9 cellular contexts compared by ENCODE assay signal in genomic region chr20:31711416-31712111, GRCh38. TPM values are rescaled to one million over a fixed set of nuclear protein-coding genes. Genes with fewer than 3 reads are reported as not detected.
DNase-seq lines count a peak whose midpoint lies in the region; ATAC-seq lines count a peak whose summit lies in the region.
"Had no signal": no experiment of that assay in that cellular context is flagged by ENCODE, and none has a peak within 500 bp of the region (broad histone marks: within the 10 kb centered on the region; RNA-seq: fewer than 3 reads in every experiment).

No MANE protein-coding gene starts in this region.

- peaks cover 78% of the 10 kb centered on the region for H3K36me3 Mint-ChIP-seq in activated CD4-positive, alpha-beta memory T cell treated with anti-CD3 and anti-CD28 coated beads for 36 hours

- ATAC-seq in HG03460 (IDR thresholded peaks at IDR 0.05; ENCODE audit: unreplicated experiment), result no peak

- CTCF ChIA-PET in activated CD4-positive, alpha-beta memory T cell treated with anti-CD3 and anti-CD28 coated beads for 36 hours (lab: Charles Lee), result interaction anchor here (1.2 to 3.1 kb wide), 6 partner anchors 9 to 135 kb away, joined by 3 to 17 read pairs (median 4); no protein-coding TSS in a partner anchor

- no peaks in the 10 kb centered on the region for H3K9me3 Mint-ChIP-seq in activated CD4-positive, alpha-beta memory T cell treated with anti-CD3 and anti-CD28 coated beads for 36 hours
- H3K9me3 Mint-ChIP-seq: dendritic cell treated with granulocyte-macrophage colony-stimulating factor and Interleukin-4, amounts not matched to agents 40 ng/mL and 50 ng/mL, for 4 days had no signal

- intact Hi-C loops in activated CD4-positive, alpha-beta memory T cell treated with anti-CD3 and anti-CD28 coated beads for 36 hours (cut with micrococcal nuclease), result no loop called here

- no peaks in the 10 kb centered on the region for H3K27me3 Mint-ChIP-seq in activated CD4-positive, alpha-beta memory T cell treated with anti-CD3 and anti-CD28 coated beads for 36 hours
- H3K27me3 Mint-ChIP-seq: dendritic cell treated with granulocyte-macrophage colony-stimulating factor and Interleukin-4, amounts not matched to agents 40 ng/mL and 50 ng/mL, for 4 days had no signal

- H3K27ac Mint-ChIP-seq in activated CD4-positive, alpha-beta memory T cell treated with anti-CD3 and anti-CD28 coated beads for 36 hours, result peak overlapping the region; percentile 69

- DNase-seq in NCI-H2196 (lab: John Stamatoyannopoulos, UW; ENCODE audit: unreplicated experiment) (peak; percentile 26), NCI-H2196 treated with DMSO at 0.1 percent for 48 hours (lab: John Stamatoyannopoulos, UW; ENCODE audit: unreplicated experiment) (no peak), kidney tubule cell (ENCODE audit: low spot score) (peak; percentile 20), superior temporal gyrus (ENCODE audit: extremely low spot score) (peak; percentile 62), AG20443 (ENCODE audit: low spot score) (no peak), kidney glomerular epithelial cell (lab: John Stamatoyannopoulos, UW) (no peak)
- DNase-seq in activated CD4-positive, alpha-beta memory T cell treated with anti-CD3 and anti-CD28 coated beads for 36 hours, result no peak

- H3K4me3 Mint-ChIP-seq in activated CD4-positive, alpha-beta memory T cell treated with anti-CD3 and anti-CD28 coated beads for 36 hours, result no peak overlapping the region
- H3K4me3 Mint-ChIP-seq: dendritic cell treated with granulocyte-macrophage colony-stimulating factor and Interleukin-4, amounts not matched to agents 40 ng/mL and 50 ng/mL, for 4 days had no signal

- peaks cover 92% of the 10 kb centered on the region for H3K4me1 Mint-ChIP-seq in activated CD4-positive, alpha-beta memory T cell treated with anti-CD3 and anti-CD28 coated beads for 36 hours (ENCODE audit: low read depth)

- POLR2A ChIA-PET in activated CD4-positive, alpha-beta memory T cell treated with anti-CD3 and anti-CD28 coated beads for 36 hours (lab: Charles Lee), result no interaction called here

RNA-seq across cellular contexts. Expression of gene BCL2L1, which starts 11.1 kb away (rescaled TPM):
- 100 to 1,000 TPM; 126 to 129 TPM for total RNA-seq in activated CD4-positive, alpha-beta memory T cell treated with anti-CD3 and anti-CD28 coated beads for 36 hours

RNA-seq across cellular contexts. Expression of gene TPX2, which starts 27.5 kb away (rescaled TPM):
- total RNA-seq in activated CD4-positive, alpha-beta memory T cell treated with anti-CD3 and anti-CD28 coated beads for 36 hours, result 100 to 1,000 TPM; 149 TPM

Comparison
In these comparisons a context has a peak if more than half of its experiments do, and no peak if none do; other contexts are left out.
1. DNase-seq: peak in NCI-H2196 (single experiment), kidney tubule cell (single experiment) and superior temporal gyrus (single experiment); none in NCI-H2196 treated with DMSO at 0.1 percent for 48 hours (single experiment), activated CD4-positive, alpha-beta memory T cell treated with anti-CD3 and anti-CD28 coated beads for 36 hours (single experiment), AG20443 (single experiment) and kidney glomerular epithelial cell (single experiment).